9 cellular contexts compared by ENCODE assay signal in the genomic region with DNA sequence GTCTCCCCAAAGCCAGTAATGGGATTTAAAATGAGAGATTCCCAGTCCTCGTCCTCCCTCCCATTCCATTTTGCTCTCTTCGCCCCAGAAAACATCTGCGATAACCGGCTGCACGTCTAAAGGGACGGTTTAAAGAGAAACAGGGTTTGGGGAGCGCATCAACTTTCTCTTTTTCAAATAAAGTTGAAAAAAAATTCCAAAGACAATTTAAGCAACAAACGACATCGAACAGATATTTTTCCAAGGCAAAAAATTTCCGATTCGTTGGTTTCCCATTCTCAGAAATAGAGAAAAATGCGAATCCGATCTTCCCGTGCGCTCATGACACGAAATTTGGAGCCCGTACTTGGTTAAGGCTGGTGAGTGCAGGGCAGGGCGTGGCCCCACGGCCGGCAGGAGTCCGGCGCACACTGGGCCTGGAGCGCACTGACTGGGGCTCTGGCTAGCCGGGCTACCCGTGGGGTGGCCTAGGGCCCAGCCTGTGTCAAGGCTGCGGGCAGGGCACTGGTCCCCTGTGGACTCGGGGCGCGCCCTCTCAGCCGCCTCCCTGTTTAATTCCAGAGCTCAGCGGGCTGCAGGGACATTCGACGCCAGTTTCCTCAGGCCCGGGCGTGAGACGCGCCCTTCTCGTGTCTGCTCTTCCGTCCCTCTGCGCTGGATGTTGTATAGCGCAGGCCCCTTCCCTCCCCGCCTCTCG. TPM values are rescaled to one million over a fixed set of nuclear protein-coding genes. Genes with fewer than 3 reads are reported as not detected.
DNase-seq lines count a peak whose midpoint lies in the region; ATAC-seq and TF ChIP-seq lines count a peak whose summit lies in the region.
"Had no signal": no experiment of that assay in that cellular context is flagged by ENCODE, and none has a peak within 500 bp of the region (broad histone marks: within the 10 kb centered on the region; RNA-seq: fewer than 3 reads in every experiment).

No MANE protein-coding gene starts in this region.

- in situ Hi-C loops in ACHN (cut with HindIII; ENCODE audit: low pct_ligation_motif_present, low pct_unique_long_range_greater_than_20kb, low sequenced_read_pairs), result no loop called here
- in situ Hi-C loops in G401 (cut with HindIII; ENCODE audit: low sequenced_read_pairs), result no loop called here

- no peak overlapping the region for H4K8ac ChIP-seq in neuronal stem cell (ENCODE audit: low read depth, low read length)

- no peak overlapping the region for H3K4ac ChIP-seq in neuronal stem cell (ENCODE audit: low read length)

- H3K9me3 ChIP-seq in left ventricle myocardium inferior (replicated peaks) (no peaks in the 10 kb centered on the region), neuronal stem cell (replicated peaks in 1 of 2; ENCODE audit: control insufficient read depth in 2 of 2, insufficient read depth in 1 of 2, low read depth in 1 of 2, low read length in 2 of 2) (no peaks in the 10 kb centered on the region)

- peak overlapping the region; percentile 90 for H3K27ac ChIP-seq in left ventricle myocardium inferior (replicated peaks)
- no peak overlapping the region for H3K27ac ChIP-seq in neuronal stem cell (replicated peaks; ENCODE audit: low read length)

- H2BK120ac ChIP-seq in neuronal stem cell (ENCODE audit: low read depth, low read length), result no peak overlapping the region

- no peak for TF ChIP-seq CTCF in left ventricle myocardium inferior (IDR thresholded peaks at IDR 0.05; ENCODE audit: borderline replicate concordance)

- peak; percentile 67 for ATAC-seq in Right ventricle myocardium inferior

- no peak overlapping the region for H2BK15ac ChIP-seq in neuronal stem cell (ENCODE audit: low read length)

- no peak overlapping the region for H4K91ac ChIP-seq in neuronal stem cell (ENCODE audit: low read depth, low read length, poor library complexity)

- no peak overlapping the region for H3K9ac ChIP-seq in neuronal stem cell (ENCODE audit: low read depth, low read length, poor library complexity)

- DNase-seq in Right ventricle myocardium inferior (ENCODE audit: missing footprints), result peak; percentile 78
- no peak for DNase-seq in cardiac septum (ENCODE audit: low spot score)
- peak; percentile 58 for DNase-seq in left ventricle myocardium inferior
- peak; percentile 21 for DNase-seq in neuronal stem cell (ENCODE audit: low spot score)
- DNase-seq in SHP77 (lab: John Stamatoyannopoulos, UW), result no peak
- DNase-seq in AG08395 (ENCODE audit: low spot score), result no peak
- DNase-seq in ACHN, result no peak
- no peak for DNase-seq in G401 (ENCODE audit: low spot score)
- DNase-seq: activated B cell treated with CpG ODN at 0.5 μM for 24 hours had no signal

- H2BK5ac ChIP-seq in neuronal stem cell (ENCODE audit: low read length), result no peak overlapping the region

- H3K27me3 ChIP-seq in left ventricle myocardium inferior (ENCODE audit: low read depth) (peaks cover 51% of the 10 kb centered on the region), neuronal stem cell (ENCODE audit: control insufficient read depth in 3 of 3, insufficient read depth in 3 of 3, low read depth in 1 of 3, low read length in 3 of 3) (peaks cover 14 to 81% (median 40%) of the 10 kb centered on the region in 3 experiments)

- H3K23ac ChIP-seq in neuronal stem cell (ENCODE audit: low read depth, low read length, poor library complexity), result no peak overlapping the region

- H3K14ac ChIP-seq in neuronal stem cell (ENCODE audit: low read length), result no peak overlapping the region

- H3K4me3 ChIP-seq in left ventricle myocardium inferior (peak overlapping the region; percentile 61), neuronal stem cell (ENCODE audit: low read length in 2 of 2) (no peak overlapping the region)

- peak overlapping the region; percentile 27 for H2AK5ac ChIP-seq in neuronal stem cell (ENCODE audit: low read depth, low read length)

- H3K18ac ChIP-seq in neuronal stem cell (ENCODE audit: low read length), result peak overlapping the region; percentile 79

- no peaks in the 10 kb centered on the region for H3K79me1 ChIP-seq in neuronal stem cell (ENCODE audit: low read depth, low read length)

- intact Hi-C loops in Right ventricle myocardium inferior (cut with DNase I) (loop anchor here (5.0 kb wide), 1 partner anchor 107 kb away; no protein-coding TSS in a partner anchor), cardiac septum (cut with DNase I) (loop anchor here (5.0 kb wide), 1 partner anchor 107 kb away; no protein-coding TSS in a partner anchor), left ventricle myocardium inferior (cut with micrococcal nuclease) (no loop called here)

- no peak overlapping the region for H2BK12ac ChIP-seq in neuronal stem cell (ENCODE audit: low read length)

- H3K36me3 ChIP-seq in left ventricle myocardium inferior (no peaks in the 10 kb centered on the region), neuronal stem cell (replicated peaks in 1 of 2; ENCODE audit: control insufficient read depth in 2 of 2, insufficient read depth in 2 of 2, low read length in 2 of 2) (no peaks in the 10 kb centered on the region)

- H3K4me1 ChIP-seq in left ventricle myocardium inferior (peaks cover 84% of the 10 kb centered on the region), neuronal stem cell (ENCODE audit: control insufficient read depth in 2 of 2, insufficient read depth in 1 of 2, low read depth in 1 of 2, low read length in 2 of 2) (peaks cover 20 to 42% of the 10 kb centered on the region in 2 donors)

- no CpG with 5 or more reads among the region's 43 CpGs for WGBS in neuronal stem cell (ENCODE audit: extremely low coverage in 2 of 2, insufficient read length in 2 of 2, insufficient replicate concordance in 1 of 2), 2 donors

- H2AFZ ChIP-seq in neuronal stem cell (ENCODE audit: low read length), result peak overlapping the region; percentile 39

- H3K4me2 ChIP-seq in neuronal stem cell (ENCODE audit: insufficient read depth, low read length, poor library complexity, severe bottlenecking), result peak overlapping the region; percentile 51

RNA-seq across cellular contexts. Expression of a gene that starts 17.8 kb away (rescaled TPM):
- total RNA-seq in Right ventricle myocardium inferior (8.4 TPM), cardiac septum (15.7 TPM), left ventricle myocardium inferior (9.6 TPM)
- 1.8 TPM for polyA plus RNA-seq in neuronal stem cell (2013, experiment 1 of 2)
- polyA plus RNA-seq in neuronal stem cell (2013, experiment 2 of 2), result 2.1 TPM
- total RNA-seq in G401 (2014; rRNA removed; shearing (Covaris generic)), result 1.5 and 3.5 TPM in 2 replicates

Comparison
In these comparisons a context has a peak if more than half of its experiments do, and no peak if none do; other contexts are left out.
1. DNase-seq: peak in Right ventricle myocardium inferior (single experiment), left ventricle myocardium inferior (single experiment) and neuronal stem cell (single experiment); none in cardiac septum (single experiment), SHP77 (0 of 2), AG08395 (single experiment), ACHN (single experiment) and G401 (single experiment).